22 cellular contexts compared by ENCODE assay signal in genomic region chr19:4357921-4358326, GRCh38. TPM values are rescaled to one million over a fixed set of nuclear protein-coding genes. Genes with fewer than 3 reads are reported as not detected.
"Had no signal": no experiment of that assay in that cellular context is flagged by ENCODE, and none has a peak within 500 bp of the region (broad histone marks: within the 10 kb centered on the region; RNA-seq: fewer than 3 reads in every experiment).

No MANE protein-coding gene starts in this region.

- H3K4me3 Mint-ChIP-seq: activated CD8-positive, alpha-beta memory T cell treated with anti-CD3 and anti-CD28 coated beads, Interleukin-2, amount 10 ng/mL, durations not matched to agents 7 days and 5 days; activated naive CD4-positive, alpha-beta T cell treated with anti-CD3 and anti-CD28 coated beads, Interleukin-2, amount 10 ng/mL, durations not matched to agents 7 days and 5 days; nephron progenitor cell; stimulated activated naive CD8-positive, alpha-beta T cell treated with anti-CD3 and anti-CD28 coated beads, Interleukin-15, Interleukin-2, amounts not matched to agents 100 ng/mL and 50 ng/mL, for 24 hours; T-helper 1 cell treated with Interleukin-12 subunit alpha and Interleukin-12 subunit beta and Interleukin-4 antibody, amounts not matched to agents 30 μg/mL and 1 μg/mL, for 36 hours had no signal

- H3K4me1 Mint-ChIP-seq: activated CD8-positive, alpha-beta memory T cell treated with anti-CD3 and anti-CD28 coated beads, Interleukin-2, amount 10 ng/mL, durations not matched to agents 7 days and 5 days; activated naive CD4-positive, alpha-beta T cell treated with anti-CD3 and anti-CD28 coated beads, Interleukin-2, amount 10 ng/mL, durations not matched to agents 7 days and 5 days had no signal

- H3K4me1 ChIP-seq: ascending aorta, heart left ventricle, left ventricle myocardium inferior, transverse colon, uterus had no signal

- H3K27ac ChIP-seq: ascending aorta, esophagus muscularis mucosa, heart left ventricle, left ventricle myocardium inferior, transverse colon, uterus, WERI-Rb-1 had no signal

- H3K9me3 ChIP-seq: ascending aorta, esophagus muscularis mucosa, gastroesophageal sphincter, heart left ventricle, left ventricle myocardium inferior, transverse colon, uterus had no signal

- ATAC-seq: activated CD8-positive, alpha-beta memory T cell treated with anti-CD3 and anti-CD28 coated beads, Interleukin-2, amount 10 ng/mL, durations not matched to agents 7 days and 5 days; gastroesophageal sphincter; heart left ventricle had no signal

- H3K9me3 Mint-ChIP-seq: activated naive CD4-positive, alpha-beta T cell treated with anti-CD3 and anti-CD28 coated beads, Interleukin-2, amount 10 ng/mL, durations not matched to agents 7 days and 5 days; nephron progenitor cell; stimulated activated naive CD8-positive, alpha-beta T cell treated with anti-CD3 and anti-CD28 coated beads, Interleukin-15, Interleukin-2, amounts not matched to agents 100 ng/mL and 50 ng/mL, for 24 hours; T-helper 1 cell treated with Interleukin-12 subunit alpha and Interleukin-12 subunit beta and Interleukin-4 antibody, amounts not matched to agents 30 μg/mL and 1 μg/mL, for 36 hours had no signal

- H3K4me3 ChIP-seq: ascending aorta, esophagus muscularis mucosa, gastroesophageal sphincter, heart left ventricle, left ventricle myocardium inferior, transverse colon, uterus had no signal

- H3K27me3 Mint-ChIP-seq: activated CD8-positive, alpha-beta memory T cell treated with anti-CD3 and anti-CD28 coated beads, Interleukin-2, amount 10 ng/mL, durations not matched to agents 7 days and 5 days; progenitor cell of endocrine pancreas; stimulated activated naive CD8-positive, alpha-beta T cell treated with anti-CD3 and anti-CD28 coated beads, Interleukin-15, Interleukin-2, amounts not matched to agents 100 ng/mL and 50 ng/mL, for 24 hours had no signal

- H3K27ac Mint-ChIP-seq: activated CD8-positive, alpha-beta memory T cell treated with anti-CD3 and anti-CD28 coated beads, Interleukin-2, amount 10 ng/mL, durations not matched to agents 7 days and 5 days; activated naive CD4-positive, alpha-beta T cell treated with anti-CD3 and anti-CD28 coated beads, Interleukin-2, amount 10 ng/mL, durations not matched to agents 7 days and 5 days; nephron progenitor cell; progenitor cell of endocrine pancreas; stimulated activated naive CD8-positive, alpha-beta T cell treated with anti-CD3 and anti-CD28 coated beads, Interleukin-15, Interleukin-2, amounts not matched to agents 100 ng/mL and 50 ng/mL, for 24 hours; T-helper 1 cell treated with Interleukin-12 subunit alpha and Interleukin-12 subunit beta and Interleukin-4 antibody, amounts not matched to agents 30 μg/mL and 1 μg/mL, for 36 hours had no signal

- H3K36me3 ChIP-seq: transverse colon, uterus had no signal

- DNase-seq: activated CD4-positive, alpha-beta T cell treated with anti-CD3 and anti-CD28 coated beads, Interleukin-2, amount 50 U/mL, for 4 hours; activated CD8-positive, alpha-beta memory T cell treated with anti-CD3 and anti-CD28 coated beads, Interleukin-2, amount 10 ng/mL, durations not matched to agents 7 days and 5 days; activated naive CD4-positive, alpha-beta T cell treated with anti-CD3 and anti-CD28 coated beads, Interleukin-2, amount 10 ng/mL, durations not matched to agents 7 days and 5 days; effector CD8-positive, alpha-beta T cell; heart left ventricle; left ventricle myocardium inferior; mammary epithelial cell; midbrain; nephron progenitor cell; occipital lobe; stimulated activated CD4-positive, alpha-beta T cell treated with anti-CD3 and anti-CD28 coated beads, Interleukin-12 subunit alpha, Interleukin-12 subunit beta, amount 100 ng/mL, for 4 hours; stimulated activated CD4-positive, alpha-beta T cell treated with anti-CD3 and anti-CD28 coated beads, Interleukin-1b, Interleukin-23, amount 100 ng/mL, for 48 hours; stimulated activated CD8-positive, alpha-beta memory T cell treated with anti-CD3 and anti-CD28 coated beads, Interleukin-4, amount 100 ng/mL, for 48 hours; transverse colon; uterus; WERI-Rb-1 had no signal

- H3K27me3 ChIP-seq: ascending aorta, esophagus muscularis mucosa, gastroesophageal sphincter, heart left ventricle, transverse colon, uterus had no signal

RNA-seq across cellular contexts. Expression of gene FSD1, which starts 53.5 kb away (rescaled TPM):
- total RNA-seq: ascending aorta, left ventricle myocardium inferior had no signal
